ENCODE assay signal across 8 cellular contexts in the genomic region with DNA sequence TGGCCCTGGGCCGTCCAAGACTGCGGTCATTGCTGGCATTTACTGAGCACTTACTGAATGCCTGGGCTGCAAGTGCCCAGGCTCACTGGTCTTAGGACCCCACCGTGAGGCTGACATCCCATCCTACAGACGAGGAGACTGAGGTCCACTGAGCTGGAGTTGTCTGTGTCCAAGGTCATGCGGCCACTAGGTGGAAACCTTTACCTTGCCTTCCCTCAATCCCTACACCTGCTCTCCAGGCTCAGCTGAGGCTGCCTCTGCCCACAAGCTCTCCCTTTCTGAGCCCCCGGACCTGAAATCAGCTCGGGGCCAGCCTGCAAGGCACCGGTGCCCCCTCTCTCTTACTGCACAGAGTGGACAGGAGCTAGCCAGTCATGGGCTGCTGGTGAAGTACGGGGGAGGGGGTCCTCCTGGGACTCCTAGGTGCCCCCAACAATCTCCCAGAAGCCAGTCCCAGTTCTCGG. TPM values are rescaled to one million over a fixed set of nuclear protein-coding genes. Genes with fewer than 3 reads are reported as not detected.
DNase-seq lines count a peak whose midpoint lies in the region; ATAC-seq, FAIRE-seq and TF ChIP-seq lines count a peak whose summit lies in the region.

No MANE protein-coding gene starts in this region.

- H3K79me2 ChIP-seq in PC-9 (ENCODE audit: low read depth): no peaks in the 10 kb centered on the region

- H3K4me3 Mint-ChIP-seq in HFFc6: no peak overlapping the region
- H3K4me3 Mint-ChIP-seq in activated naive CD8-positive, alpha-beta T cell treated with anti-CD3 and anti-CD28 coated beads for 36 hours: peak overlapping the region; percentile 18
- H3K4me3 Mint-ChIP-seq in stimulated activated memory B cell treated with anti-CD40 and anti-IgM and Interleukin-4, amounts not matched to agents 10 μg/mL and 1 μg/mL and 100 μg/mL, for 72 hours: no peak overlapping the region

- no peak overlapping the region for H2AFZ ChIP-seq in PC-9

- H3K36me3 Mint-ChIP-seq in HFFc6 (ENCODE audit: low read depth): no peaks in the 10 kb centered on the region
- no peaks in the 10 kb centered on the region for H3K36me3 Mint-ChIP-seq in activated naive CD8-positive, alpha-beta T cell treated with anti-CD3 and anti-CD28 coated beads for 36 hours
- H3K36me3 Mint-ChIP-seq in stimulated activated memory B cell treated with anti-CD40 and anti-IgM and Interleukin-4, amounts not matched to agents 10 μg/mL and 1 μg/mL and 100 μg/mL, for 72 hours: no peaks in the 10 kb centered on the region

- peaks cover 12% of the 10 kb centered on the region; the same call in 1 of the 2 replicates for H3F3A ChIP-seq in PC-9 (ENCODE audit: insufficient read depth, low read depth)

- FAIRE-seq in D721Med (lab: Jason Lieb, UNC): no peak

- no peaks in the 10 kb centered on the region for H3K9me3 ChIP-seq in PC-9 (ENCODE audit: insufficient read depth, low read depth)
- no peaks in the 10 kb centered on the region for H3K9me3 ChIP-seq in iPS-15b (ENCODE audit: control insufficient read depth, insufficient read depth, low read length)

- no TSS peak for BruUV-seq in PC-9 (replicated peaks; lab: Mats Ljungman, UMichigan)

- POLR2A ChIA-PET in PC-9 (lab: Charles Lee; ENCODE audit: unreplicated experiment): interaction anchor here (1.0 kb wide), 1 partner anchor 8 kb away, joined by 3 read pairs; no protein-coding TSS in a partner anchor

- CTCF ChIA-PET in PC-9 (lab: Charles Lee): interaction anchor here (0.5 to 1.1 kb wide), 4 partner anchors 20 to 311 kb away, joined by 3 to 8 read pairs (median 4); a partner anchor contains a TSS

- no peak overlapping the region for H3K27ac ChIP-seq in PC-9

- no peaks in the 10 kb centered on the region for H3K9me3 Mint-ChIP-seq in HFFc6
- H3K9me3 Mint-ChIP-seq in activated naive CD8-positive, alpha-beta T cell treated with anti-CD3 and anti-CD28 coated beads for 36 hours: no peaks in the 10 kb centered on the region
- no peaks in the 10 kb centered on the region for H3K9me3 Mint-ChIP-seq in stimulated activated memory B cell treated with anti-CD40 and anti-IgM and Interleukin-4, amounts not matched to agents 10 μg/mL and 1 μg/mL and 100 μg/mL, for 72 hours

- TF ChIP-seq CTCF in D721Med (IDR thresholded peaks at IDR 0.05; ENCODE audit: insufficient read depth, missing control alignments) (peak; percentile 48), HFFc6 (IDR thresholded peaks at IDR 0.05) (peak; percentile 70), PC-9 (conservative IDR thresholded peaks at IDR 0.05) (peak; percentile 70)

- H3K27me3 Mint-ChIP-seq in HFFc6 (ENCODE audit: insufficient read depth): peaks cover 14% of the 10 kb centered on the region
- H3K27me3 Mint-ChIP-seq in activated naive CD8-positive, alpha-beta T cell treated with anti-CD3 and anti-CD28 coated beads for 36 hours: peaks cover 28% of the 10 kb centered on the region
- peaks cover 68% of the 10 kb centered on the region for H3K27me3 Mint-ChIP-seq in stimulated activated memory B cell treated with anti-CD40 and anti-IgM and Interleukin-4, amounts not matched to agents 10 μg/mL and 1 μg/mL and 100 μg/mL, for 72 hours

- no peak overlapping the region for H3K9ac ChIP-seq in iPS-15b (ENCODE audit: low read depth, low read length)

- H3K27me3 ChIP-seq in PC-9 (ENCODE audit: insufficient read depth, low read depth) (peaks cover 35% of the 10 kb centered on the region), iPS-15b (ENCODE audit: control insufficient read depth, insufficient read depth, low read length) (peaks cover 24% of the 10 kb centered on the region)

- H3K4me1 ChIP-seq in PC-9 (replicated peaks; ENCODE audit: insufficient read depth) (no peaks in the 10 kb centered on the region), iPS-15b (ENCODE audit: control insufficient read depth, insufficient read depth, low read length) (no peaks in the 10 kb centered on the region)

- H4K20me1 ChIP-seq in PC-9 (ENCODE audit: insufficient read depth): no peaks in the 10 kb centered on the region

- H3K27ac Mint-ChIP-seq in HFFc6: no peak overlapping the region
- H3K27ac Mint-ChIP-seq in activated naive CD8-positive, alpha-beta T cell treated with anti-CD3 and anti-CD28 coated beads for 36 hours: no peak overlapping the region
- no peak overlapping the region for H3K27ac Mint-ChIP-seq in stimulated activated memory B cell treated with anti-CD40 and anti-IgM and Interleukin-4, amounts not matched to agents 10 μg/mL and 1 μg/mL and 100 μg/mL, for 72 hours

- ATAC-seq in stimulated activated memory B cell treated with anti-CD40 and anti-IgM and Interleukin-4, amounts not matched to agents 10 μg/mL and 1 μg/mL and 100 μg/mL, for 72 hours: peak; percentile 60
- no peak for ATAC-seq in HG03520 (IDR thresholded peaks at IDR 0.05; ENCODE audit: unreplicated experiment)

- DNase-seq in D721Med (ENCODE audit: insufficient read length, low spot score): peak; percentile 75
- peak; percentile 20 for DNase-seq in HFFc6
- DNase-seq in PC-9: peak in 1 of 2 experiments; percentile 59
- peak; percentile 55 for DNase-seq in activated naive CD8-positive, alpha-beta T cell treated with anti-CD3 and anti-CD28 coated beads for 36 hours
- no peak for DNase-seq in mesenteric fat pad (ENCODE audit: low spot score)

- H3K4me3 ChIP-seq in PC-9: no peak overlapping the region
- peak overlapping the region; percentile 49 for H3K4me3 ChIP-seq in iPS-15b (ENCODE audit: low read depth, low read length)

- intact Hi-C loops in PC-9 (cut with micrococcal nuclease; ENCODE audit: unreplicated experiment): loop anchor here (5.0 kb wide), 1 partner anchor 307 kb away; no protein-coding TSS in a partner anchor

- no peaks in the 10 kb centered on the region for H3K9me2 ChIP-seq in PC-9 (ENCODE audit: insufficient read depth)

- H3K36me3 ChIP-seq in PC-9 (ENCODE audit: low read depth) (no peaks in the 10 kb centered on the region), iPS-15b (ENCODE audit: control insufficient read depth, insufficient read depth, low read length) (no peaks in the 10 kb centered on the region)

- peak overlapping the region; percentile 77; the same call in 1 of the 2 replicates for H3K4me2 ChIP-seq in PC-9

- H3K4me1 Mint-ChIP-seq in HFFc6 (ENCODE audit: low read depth): no peaks in the 10 kb centered on the region; the same call in 1 of the 2 replicates
- peaks cover 4% of the 10 kb centered on the region for H3K4me1 Mint-ChIP-seq in activated naive CD8-positive, alpha-beta T cell treated with anti-CD3 and anti-CD28 coated beads for 36 hours
- H3K4me1 Mint-ChIP-seq in stimulated activated memory B cell treated with anti-CD40 and anti-IgM and Interleukin-4, amounts not matched to agents 10 μg/mL and 1 μg/mL and 100 μg/mL, for 72 hours: peaks cover 17% of the 10 kb centered on the region

RNA-seq across cellular contexts. Expression of a gene that starts 1.5 kb away (rescaled TPM):
- total RNA-seq in HFFc6 (2021; fragmentation: NEBNext Ultra II Directional; extraction: Animal tissue kit (Norgen Biotek cat#: 25700)): under 1 TPM; 0.06 to 0.56 (median 0.11) TPM
- total RNA-seq in PC-9 (2021) (2.1 and 3.3 TPM in 2 replicates), mesenteric fat pad (0.06 TPM)
- 1 to 10 TPM; 1.8 to 3.4 TPM for total RNA-seq in activated naive CD8-positive, alpha-beta T cell treated with anti-CD3 and anti-CD28 coated beads for 36 hours

RNA-seq across cellular contexts. Expression of a gene that starts 10.4 kb away (rescaled TPM):
- total RNA-seq in HFFc6 (2021; fragmentation: NEBNext Ultra II Directional; extraction: Animal tissue kit (Norgen Biotek cat#: 25700)): 10 to 100 TPM; 32.7 to 39.4 (median 37.5) TPM
- total RNA-seq in PC-9 (2021) (66.3 and 74.2 TPM in 2 replicates), mesenteric fat pad (21.9 TPM)
- 10 to 100 TPM; 89.5 to 92.3 TPM for total RNA-seq in activated naive CD8-positive, alpha-beta T cell treated with anti-CD3 and anti-CD28 coated beads for 36 hours

RNA-seq across cellular contexts. Expression of a gene that starts 15.8 kb away (rescaled TPM):
- total RNA-seq in HFFc6 (2021; fragmentation: NEBNext Ultra II Directional; extraction: Animal tissue kit (Norgen Biotek cat#: 25700)): 1 to 10 TPM; 1.1 to 2.6 (median 1.8) TPM
- total RNA-seq in PC-9 (2021): 17.1 and 24.6 TPM in 2 replicates
- 1 to 10 TPM; 2.3 to 6.4 TPM for total RNA-seq in activated naive CD8-positive, alpha-beta T cell treated with anti-CD3 and anti-CD28 coated beads for 36 hours
- total RNA-seq in mesenteric fat pad: 2.9 TPM

RNA-seq across cellular contexts. Expression of a gene that starts 19.8 kb away (rescaled TPM):
- 10 to 100 TPM; 12.8 to 17.8 (median 15.1) TPM for total RNA-seq in HFFc6 (2021; fragmentation: NEBNext Ultra II Directional; extraction: Animal tissue kit (Norgen Biotek cat#: 25700))
- total RNA-seq in PC-9 (2021) (20.2 and 23.4 TPM in 2 replicates), mesenteric fat pad (11.8 TPM)
- 10 to 100 TPM; 24.2 to 24.5 TPM for total RNA-seq in activated naive CD8-positive, alpha-beta T cell treated with anti-CD3 and anti-CD28 coated beads for 36 hours

RNA-seq across cellular contexts. Expression of a gene that starts 28.5 kb away (rescaled TPM):
- 10 to 100 TPM; 15.8 to 19.8 (median 16.7) TPM for total RNA-seq in HFFc6 (2021; fragmentation: NEBNext Ultra II Directional; extraction: Animal tissue kit (Norgen Biotek cat#: 25700))
- total RNA-seq in PC-9 (2021): 38.8 and 41.1 TPM in 2 replicates
- total RNA-seq in activated naive CD8-positive, alpha-beta T cell treated with anti-CD3 and anti-CD28 coated beads for 36 hours: 10 to 100 TPM; 23.0 to 24.1 TPM
- total RNA-seq in mesenteric fat pad: 15.1 TPM
